Comparison of ENCODE assay signal across 8 cellular contexts in genomic region chr11:79919340-79919739, GRCh38.
"Had no signal": no experiment of that assay in that cellular context is flagged by ENCODE, and none has a peak within 500 bp of the region (broad histone marks: within the 10 kb centered on the region; RNA-seq: fewer than 3 reads in every experiment).

No MANE protein-coding gene starts in this region.

- ATAC-seq: HCT116, HepG2 had no signal

- H3K36me3 Mint-ChIP-seq: IgD-negative memory B cell had no signal

- DNase-seq: GOT3, H7, HFFc6, KBM-7 had no signal

- H3K27ac Mint-ChIP-seq: HFFc6, IgD-negative memory B cell had no signal

- FAIRE-seq: HepG2 had no signal

- H3K36me3 ChIP-seq: HAP-1 had no signal

- H3K4me1 ChIP-seq: HAP-1 had no signal

- H3K4me3 ChIP-seq: HAP-1 had no signal

- H3K9me3 ChIP-seq: HAP-1 had no signal

- H3K4me1 Mint-ChIP-seq: IgD-negative memory B cell had no signal

- H3K4me3 Mint-ChIP-seq: HFFc6, IgD-negative memory B cell had no signal

- H3K27me3 Mint-ChIP-seq: IgD-negative memory B cell had no signal

- H3K9me3 Mint-ChIP-seq: HFFc6 had no signal
